In genomic region chr2:197786010-197786877, GRCh38 we compare ENCODE assay signal across 8 cellular contexts. TPM values are rescaled to one million over a fixed set of nuclear protein-coding genes. Genes with fewer than 3 reads are reported as not detected.
DNase-seq lines count a peak whose midpoint lies in the region; ATAC-seq and TF ChIP-seq lines count a peak whose summit lies in the region.

No MANE protein-coding gene starts in this region.

- ATAC-seq in GM18502 (IDR thresholded peaks at IDR 0.05; ENCODE audit: poor library complexity, unreplicated experiment) (peak; percentile 65), HG03095 (IDR thresholded peaks at IDR 0.05; ENCODE audit: unreplicated experiment) (peak; percentile 53), esophagus mucosa (peak; percentile 15), GM19035 (IDR thresholded peaks at IDR 0.05; ENCODE audit: unreplicated experiment) (no peak)

- H3K36me3 Mint-ChIP-seq in activated CD4-positive, alpha-beta memory T cell treated with anti-CD3 and anti-CD28 coated beads, Interleukin-2, amount 10 ng/mL, durations not matched to agents 7 days and 5 days (ENCODE audit: low read depth), result no peaks in the 10 kb centered on the region
- no peaks in the 10 kb centered on the region for H3K36me3 Mint-ChIP-seq in neural progenitor cell

- peak; percentile 73 for TF ChIP-seq CTCF in neural progenitor cell (IDR thresholded peaks at IDR 0.05)

- no peaks in the 10 kb centered on the region for H3K9me3 Mint-ChIP-seq in activated CD4-positive, alpha-beta memory T cell treated with anti-CD3 and anti-CD28 coated beads, Interleukin-2, amount 10 ng/mL, durations not matched to agents 7 days and 5 days
- no peaks in the 10 kb centered on the region for H3K9me3 Mint-ChIP-seq in neural progenitor cell

- H3K4me3 Mint-ChIP-seq in activated CD4-positive, alpha-beta memory T cell treated with anti-CD3 and anti-CD28 coated beads, Interleukin-2, amount 10 ng/mL, durations not matched to agents 7 days and 5 days, result peak overlapping the region; percentile 65
- peak overlapping the region; percentile 27 for H3K4me3 Mint-ChIP-seq in neural progenitor cell

- peaks cover 30% of the 10 kb centered on the region for H3K27me3 Mint-ChIP-seq in activated CD4-positive, alpha-beta memory T cell treated with anti-CD3 and anti-CD28 coated beads, Interleukin-2, amount 10 ng/mL, durations not matched to agents 7 days and 5 days
- H3K27me3 Mint-ChIP-seq in neural progenitor cell (ENCODE audit: insufficient read depth, low read depth), result peaks cover 8% of the 10 kb centered on the region

- peaks cover 47% of the 10 kb centered on the region for H3K27me3 ChIP-seq in neural progenitor cell

- H3K4me1 Mint-ChIP-seq in activated CD4-positive, alpha-beta memory T cell treated with anti-CD3 and anti-CD28 coated beads, Interleukin-2, amount 10 ng/mL, durations not matched to agents 7 days and 5 days, result peaks cover 8% of the 10 kb centered on the region
- no peaks in the 10 kb centered on the region for H3K4me1 Mint-ChIP-seq in neural progenitor cell

- H3K9me3 ChIP-seq in neural progenitor cell (ENCODE audit: low read depth), result no peaks in the 10 kb centered on the region

- 4% methylated on average over 79 of the region's 79 CpGs for WGBS in urinary bladder

- H3F3A ChIP-seq in neural progenitor cell (ENCODE audit: low read depth), result no peaks in the 10 kb centered on the region

- H3K9ac ChIP-seq in neural progenitor cell, result no peak overlapping the region

- H4K20me1 ChIP-seq in neural progenitor cell (ENCODE audit: low read depth), result no peaks in the 10 kb centered on the region

- H3K36me3 ChIP-seq in neural progenitor cell (no peaks in the 10 kb centered on the region), urinary bladder (ENCODE audit: insufficient read depth) (no peaks in the 10 kb centered on the region)

- H3K27ac Mint-ChIP-seq in activated CD4-positive, alpha-beta memory T cell treated with anti-CD3 and anti-CD28 coated beads, Interleukin-2, amount 10 ng/mL, durations not matched to agents 7 days and 5 days, result no peak overlapping the region
- H3K27ac Mint-ChIP-seq in neural progenitor cell, result no peak overlapping the region

- H3K79me2 ChIP-seq in neural progenitor cell (ENCODE audit: low read depth), result no peaks in the 10 kb centered on the region

- no peak overlapping the region for H3K27ac ChIP-seq in neural progenitor cell
- no peak overlapping the region for H3K27ac ChIP-seq in urinary bladder (ENCODE audit: low read depth)

- CTCF ChIA-PET in activated CD4-positive, alpha-beta memory T cell treated with anti-CD3 and anti-CD28 coated beads, Interleukin-2, amount 10 ng/mL, durations not matched to agents 7 days and 5 days (lab: Charles Lee), result interaction anchor here (0.7 to 1.1 kb wide), 3 partner anchors 8 to 901 kb away, joined by 3 to 4 read pairs (median 3); partner anchors contain the start of gene MOB4

- H3K4me2 ChIP-seq in neural progenitor cell, result peak overlapping the region; percentile 81

- H2AFZ ChIP-seq in neural progenitor cell (replicated peaks), result peak overlapping the region; percentile 97

- H3K4me3 ChIP-seq in neural progenitor cell (peak overlapping the region; percentile 63), urinary bladder (ENCODE audit: low read depth, low read length) (peak overlapping the region; percentile 2)

- POLR2A ChIA-PET in activated CD4-positive, alpha-beta memory T cell treated with anti-CD3 and anti-CD28 coated beads, Interleukin-2, amount 10 ng/mL, durations not matched to agents 7 days and 5 days (lab: Charles Lee), result no interaction called here

- H3K4me1 ChIP-seq in neural progenitor cell, result no peaks in the 10 kb centered on the region
- no peaks in the 10 kb centered on the region for H3K4me1 ChIP-seq in urinary bladder (ENCODE audit: insufficient read depth)

- peak; percentile 65 for DNase-seq in activated CD4-positive, alpha-beta memory T cell treated with anti-CD3 and anti-CD28 coated beads, Interleukin-2, amount 10 ng/mL, durations not matched to agents 7 days and 5 days
- DNase-seq in neural progenitor cell (ENCODE audit: low spot score) (peak; percentile 76), KBM-7 (no peak)

- in situ Hi-C loops in KBM-7 (cut with MboI; ENCODE audit: low pct_unique_long_range_greater_than_20kb, low sequenced_read_pairs), result no loop called here

RNA-seq across cellular contexts. Expression of gene BOLL, which starts 1.1 kb away (rescaled TPM):
- total RNA-seq in activated CD4-positive, alpha-beta memory T cell treated with anti-CD3 and anti-CD28 coated beads, Interleukin-2, amount 10 ng/mL, durations not matched to agents 7 days and 5 days, result not detected
- total RNA-seq in esophagus mucosa (not detected), neural progenitor cell (ENCODE audit: low replicate concordance) (not detected in 2 replicates), urinary bladder (0.11 TPM)
- polyA plus RNA-seq in urinary bladder, result not detected

RNA-seq across cellular contexts. Expression of gene PLCL1, which starts 18.1 kb away (rescaled TPM):
- 1 to 10 TPM; 1.2 to 1.6 TPM for total RNA-seq in activated CD4-positive, alpha-beta memory T cell treated with anti-CD3 and anti-CD28 coated beads, Interleukin-2, amount 10 ng/mL, durations not matched to agents 7 days and 5 days
- total RNA-seq in esophagus mucosa (0.20 TPM), neural progenitor cell (ENCODE audit: low replicate concordance) (0.28 and 0.41 TPM in 2 replicates), urinary bladder (17.8 TPM)
- 6.0 TPM for polyA plus RNA-seq in urinary bladder
